14 cellular contexts compared by ENCODE assay signal in the genomic region with DNA sequence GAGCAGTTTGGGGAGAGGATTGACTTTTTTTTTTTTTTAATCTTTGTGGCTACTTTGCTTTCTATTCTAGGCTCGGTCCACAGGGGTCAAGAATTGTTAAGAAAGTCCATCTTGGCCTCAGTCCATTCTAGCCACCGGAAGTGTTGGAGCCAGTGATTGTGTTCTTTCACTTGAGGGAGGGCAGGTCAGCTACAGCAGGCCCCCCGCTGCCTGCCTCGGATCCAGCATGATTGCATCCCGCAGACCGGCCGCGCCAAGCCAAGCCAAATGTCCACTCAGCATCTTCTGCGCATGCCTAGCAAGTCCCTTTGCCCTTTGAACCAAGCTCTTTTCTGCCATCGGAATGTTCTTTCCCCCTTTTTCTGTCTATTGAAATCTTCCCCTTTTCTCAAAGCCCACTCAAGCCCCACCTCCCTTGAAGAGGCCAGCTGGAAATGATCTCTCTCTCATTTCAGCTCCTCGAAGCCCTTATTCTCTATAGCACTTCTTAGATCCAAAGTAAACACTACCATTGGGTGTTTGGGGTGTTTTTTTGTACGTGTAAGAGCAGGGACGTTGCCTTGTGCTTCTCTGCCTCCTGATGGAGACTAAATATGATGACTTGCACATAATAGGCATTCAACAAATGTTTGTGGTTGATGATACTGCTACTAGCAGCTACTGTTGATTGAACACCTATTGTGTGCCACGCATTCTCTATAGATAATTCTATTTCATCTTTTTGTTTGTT.
DNase-seq lines count a peak whose midpoint lies in the region; ATAC-seq, FAIRE-seq and TF ChIP-seq lines count a peak whose summit lies in the region.
"Had no signal": no experiment of that assay in that cellular context is flagged by ENCODE, and none has a peak within 500 bp of the region (broad histone marks: within the 10 kb centered on the region; RNA-seq: fewer than 3 reads in every experiment).

No MANE protein-coding gene starts in this region.

- H3K9me3 ChIP-seq in kidney (ENCODE audit: control insufficient read depth in 1 of 2, low read length in 2 of 2) (no peaks in the 10 kb centered on the region), thyroid gland (no peaks in the 10 kb centered on the region)

- no peaks in the 10 kb centered on the region for H3K27me3 ChIP-seq in thyroid gland

- FAIRE-seq in kidney (lab: Jason Lieb, UNC): no peak

- no peak overlapping the region for H3K4me3 ChIP-seq in kidney (ENCODE audit: low read length in 2 of 2)
- no peak overlapping the region for H3K4me3 ChIP-seq in thyroid gland (replicated peaks in 1 of 3)

- CTCF ChIA-PET in activated CD8-positive, alpha-beta T cell treated with anti-CD3 and anti-CD28 coated beads, Interleukin-2, amount 10 ng/mL, durations not matched to agents 7 days and 5 days (lab: Charles Lee): no interaction called here
- CTCF ChIA-PET in activated CD8-positive, alpha-beta T cell treated with anti-CD3 and anti-CD28 coated beads for 36 hours (lab: Charles Lee): no interaction called here
- CTCF ChIA-PET in RWPE1 (lab: Yijun Ruan, JAX): no interaction called here

- H3K4me1 ChIP-seq in kidney (ENCODE audit: control insufficient read depth in 1 of 2, insufficient read depth in 1 of 2, low read depth in 1 of 2, low read length in 2 of 2): no peaks in the 10 kb centered on the region
- peaks cover 4 to 5% of the 10 kb centered on the region in 2 donors for H3K4me1 ChIP-seq in thyroid gland

- intact Hi-C loops in activated CD8-positive, alpha-beta T cell treated with anti-CD3 and anti-CD28 coated beads for 36 hours (cut with micrococcal nuclease): no loop called here
- intact Hi-C loops in kidney (cut with DNase I): no loop called here
- intact Hi-C loops in thyroid gland (cut with DNase I): no loop called here

- H3K9me3 Mint-ChIP-seq in activated CD8-positive, alpha-beta T cell treated with anti-CD3 and anti-CD28 coated beads, Interleukin-2, amount 10 ng/mL, durations not matched to agents 7 days and 5 days (ENCODE audit: insufficient read depth): no peaks in the 10 kb centered on the region
- H3K9me3 Mint-ChIP-seq in activated CD8-positive, alpha-beta T cell treated with anti-CD3 and anti-CD28 coated beads for 36 hours: no peaks in the 10 kb centered on the region

- ATAC-seq in activated CD8-positive, alpha-beta T cell treated with anti-CD3 and anti-CD28 coated beads, Interleukin-2, amount 10 ng/mL, durations not matched to agents 7 days and 5 days: no peak
- no peak for ATAC-seq in activated CD8-positive, alpha-beta T cell treated with anti-CD3 and anti-CD28 coated beads for 36 hours
- no peak for ATAC-seq in HG03139 (IDR thresholded peaks at IDR 0.05; ENCODE audit: unreplicated experiment)
- ATAC-seq: esophagus mucosa had no signal

- POLR2A ChIA-PET in activated CD8-positive, alpha-beta T cell treated with anti-CD3 and anti-CD28 coated beads, Interleukin-2, amount 10 ng/mL, durations not matched to agents 7 days and 5 days (lab: Charles Lee): no interaction called here
- POLR2A ChIA-PET in activated CD8-positive, alpha-beta T cell treated with anti-CD3 and anti-CD28 coated beads for 36 hours (lab: Charles Lee): no interaction called here
- POLR2A ChIA-PET in RWPE1 (lab: Yijun Ruan, JAX; ENCODE audit: low non-redundant PET): no interaction called here

- H3K36me3 Mint-ChIP-seq in activated CD8-positive, alpha-beta T cell treated with anti-CD3 and anti-CD28 coated beads, Interleukin-2, amount 10 ng/mL, durations not matched to agents 7 days and 5 days (ENCODE audit: low read depth): no peaks in the 10 kb centered on the region
- no peaks in the 10 kb centered on the region for H3K36me3 Mint-ChIP-seq in activated CD8-positive, alpha-beta T cell treated with anti-CD3 and anti-CD28 coated beads for 36 hours (ENCODE audit: low read depth)
- H3K36me3 Mint-ChIP-seq: mesothelial cell of epicardium had no signal

- no peak for TF ChIP-seq POLR2A in thyroid gland (IDR thresholded peaks at IDR 0.05)

- TF ChIP-seq CTCF in activated CD8-positive, alpha-beta T cell treated with anti-CD3 and anti-CD28 coated beads for 36 hours (IDR thresholded peaks at IDR 0.05): no peak
- TF ChIP-seq CTCF in kidney (IDR thresholded peaks at IDR 0.05; ENCODE audit: borderline replicate concordance, extremely low read depth, insufficient read depth): no peak
- TF ChIP-seq CTCF in thyroid gland (IDR thresholded peaks at IDR 0.05): peak in 3 of 6 experiments; percentile 22 to 31 (median 28)
- no peak for TF ChIP-seq CTCF in RWPE1 (conservative IDR thresholded peaks at IDR 0.05; ENCODE audit: low read depth)

- WGBS in thyroid gland, 2 donors: 21 to 23% methylated on average over 14 of the region's 14 CpGs

- H3K27ac Mint-ChIP-seq in activated CD8-positive, alpha-beta T cell treated with anti-CD3 and anti-CD28 coated beads, Interleukin-2, amount 10 ng/mL, durations not matched to agents 7 days and 5 days: peak overlapping the region; percentile 69
- no peak overlapping the region for H3K27ac Mint-ChIP-seq in activated CD8-positive, alpha-beta T cell treated with anti-CD3 and anti-CD28 coated beads for 36 hours
- H3K27ac Mint-ChIP-seq: mesothelial cell of epicardium had no signal

- no peak overlapping the region for H3K4me3 Mint-ChIP-seq in activated CD8-positive, alpha-beta T cell treated with anti-CD3 and anti-CD28 coated beads, Interleukin-2, amount 10 ng/mL, durations not matched to agents 7 days and 5 days
- no peak overlapping the region for H3K4me3 Mint-ChIP-seq in activated CD8-positive, alpha-beta T cell treated with anti-CD3 and anti-CD28 coated beads for 36 hours
- H3K4me3 Mint-ChIP-seq: mesothelial cell of epicardium had no signal

- peaks cover 6% of the 10 kb centered on the region for H3K27me3 Mint-ChIP-seq in activated CD8-positive, alpha-beta T cell treated with anti-CD3 and anti-CD28 coated beads, Interleukin-2, amount 10 ng/mL, durations not matched to agents 7 days and 5 days (ENCODE audit: low read depth)
- peaks cover 1% of the 10 kb centered on the region for H3K27me3 Mint-ChIP-seq in activated CD8-positive, alpha-beta T cell treated with anti-CD3 and anti-CD28 coated beads for 36 hours

- DNase-seq in activated CD8-positive, alpha-beta T cell treated with anti-CD3 and anti-CD28 coated beads, Interleukin-2, amount 10 ng/mL, durations not matched to agents 7 days and 5 days: no peak
- no peak for DNase-seq in activated CD8-positive, alpha-beta T cell treated with anti-CD3 and anti-CD28 coated beads for 36 hours
- DNase-seq in amniotic epithelial cell (ENCODE audit: low read depth): peak; percentile 12
- DNase-seq in kidney: peak; percentile 86
- DNase-seq in thyroid gland: peak; percentile 10 to 16
- DNase-seq in RWPE1 (ENCODE audit: low spot score): no peak
- no peak for DNase-seq in activated gamma-delta T cell treated with Interleukin-2 at 50 U/mL for 16 hours
- DNase-seq: AML-193, NCI-H1694, SIG-M5 had no signal

- peaks cover 13% of the 10 kb centered on the region for H3K4me1 Mint-ChIP-seq in activated CD8-positive, alpha-beta T cell treated with anti-CD3 and anti-CD28 coated beads, Interleukin-2, amount 10 ng/mL, durations not matched to agents 7 days and 5 days (ENCODE audit: low read depth)
- H3K4me1 Mint-ChIP-seq in activated CD8-positive, alpha-beta T cell treated with anti-CD3 and anti-CD28 coated beads for 36 hours (ENCODE audit: low read depth): peaks cover 8% of the 10 kb centered on the region

- H3K36me3 ChIP-seq in kidney (ENCODE audit: control insufficient read depth in 1 of 2, insufficient read depth in 2 of 2, low read length in 2 of 2) (no peaks in the 10 kb centered on the region), thyroid gland (no peaks in the 10 kb centered on the region)

- H3K9ac ChIP-seq in kidney (ENCODE audit: low read length in 2 of 2): no peak overlapping the region

- no peak overlapping the region for H3K27ac ChIP-seq in kidney (ENCODE audit: low read depth in 2 of 2, low read length in 2 of 2)
- no peak overlapping the region for H3K27ac ChIP-seq in thyroid gland
- no peak overlapping the region for H3K27ac ChIP-seq in RWPE1
- H3K27ac ChIP-seq: HL-60 had no signal

Comparison
In these comparisons a context has a peak if more than half of its experiments do, and no peak if none do; other contexts are left out.
1. DNase-seq: peak in amniotic epithelial cell (single experiment), kidney (single experiment) and thyroid gland (2 of 2); none in activated CD8-positive, alpha-beta T cell treated with anti-CD3 and anti-CD28 coated beads, Interleukin-2, amount 10 ng/mL, durations not matched to agents 7 days and 5 days (single experiment), activated CD8-positive, alpha-beta T cell treated with anti-CD3 and anti-CD28 coated beads for 36 hours (single experiment), RWPE1 (single experiment) and activated gamma-delta T cell treated with Interleukin-2 at 50 U/mL for 16 hours (single experiment).